ENCODE assay signal across 14 cellular contexts in the genomic region with DNA sequence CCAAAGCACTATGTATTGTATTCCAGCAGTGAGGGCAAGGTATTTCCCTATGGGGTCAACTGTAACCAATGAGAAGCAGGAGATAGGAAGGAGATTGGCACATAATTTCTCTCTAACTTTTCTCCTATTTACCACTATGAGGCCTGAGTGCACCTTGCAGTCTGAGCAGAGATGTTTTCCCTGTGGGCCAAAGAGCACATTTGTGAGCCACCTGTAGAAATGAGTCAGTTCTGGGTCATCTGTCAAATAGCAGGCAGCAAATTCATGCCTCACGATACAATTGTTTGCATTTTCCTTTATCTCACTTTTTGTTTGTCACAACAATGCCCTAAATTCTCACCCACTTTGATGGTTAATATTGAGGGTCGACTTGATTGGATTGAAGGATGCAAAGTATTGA.
"Had no signal": no experiment of that assay in that cellular context is flagged by ENCODE, and none has a peak within 500 bp of the region (broad histone marks: within the 10 kb centered on the region; RNA-seq: fewer than 3 reads in every experiment).

No MANE protein-coding gene starts in this region.

- ATAC-seq: esophagus mucosa; right cardiac atrium; stimulated activated naive B cell treated with anti-CD40 and anti-IgM and Interleukin-4, amounts not matched to agents 10 μg/mL and 1 μg/mL and 100 μg/mL, for 72 hours had no signal

- DNase-seq: activated effector memory CD4-positive, alpha-beta T cell treated with Interleukin-2 at 50 U/mL for 16 hours; activated naive CD4-positive, alpha-beta T cell treated with anti-CD3 and anti-CD28 coated beads, Interleukin-2, amount 50 U/mL, for 16 hours; activated T-cell treated with anti-CD3 and anti-CD28 coated beads, Interleukin-2, amount 50 U/mL, for 24 hours; foreskin melanocyte; nephron progenitor cell; right cardiac atrium; stimulated activated CD4-positive, alpha-beta T cell treated with anti-CD3 and anti-CD28 coated beads, Interleukin-15, amount 100 ng/mL, for 24 hours; stimulated activated CD4-positive, alpha-beta T cell treated with anti-CD3 and anti-CD28 coated beads, Interleukin-4, amount 100 ng/mL, for 1 hour; stimulated activated naive B cell treated with anti-CD40 and anti-IgM and Interleukin-4, amounts not matched to agents 10 μg/mL and 1 μg/mL and 100 μg/mL, for 72 hours; tibial artery; uterus had no signal

- H3K4me3 ChIP-seq: prostate gland, skin epidermis, tibial artery, uterus had no signal

- H3K27me3 ChIP-seq: tibial artery, uterus had no signal

- H3K9me3 ChIP-seq: prostate gland, tibial artery, uterus had no signal

- H3K27ac ChIP-seq: prostate gland, skin epidermis, tibial artery, uterus had no signal

- H3K4me1 ChIP-seq: prostate gland, tibial artery, uterus had no signal

- H3K36me3 ChIP-seq: prostate gland, tibial artery, uterus had no signal
